ENCODE assay signal across 8 cellular contexts in genomic region chr3:195542691-195543641, GRCh38. TPM values are rescaled to one million over a fixed set of nuclear protein-coding genes. Genes with fewer than 3 reads are reported as not detected.
DNase-seq lines count a peak whose midpoint lies in the region; ATAC-seq and TF ChIP-seq lines count a peak whose summit lies in the region.

PPP1R2 (minus strand) TSS chr3:195543325; CDS start chr3:195543025, 300 bp downstream.

- no peaks in the 10 kb centered on the region for H3K27me3 ChIP-seq in kidney epithelial cell (ENCODE audit: control insufficient read depth, insufficient read depth, low read length)

- ATAC-seq in GM19035 (IDR thresholded peaks at IDR 0.05; ENCODE audit: unreplicated experiment) (peak; percentile 84), HG03342 (IDR thresholded peaks at IDR 0.05; ENCODE audit: unreplicated experiment) (peak; percentile 69)

- DNase-seq in AG09319 (ENCODE audit: extremely low read depth, low read depth) (peak; percentile 74), NCI-H446 (lab: John Stamatoyannopoulos, UW) (peak; percentile 84 to 97), cerebellar nuclear complex (lab: John Stamatoyannopoulos, UW) (peak; percentile 55 to 76), kidney epithelial cell (ENCODE audit: low read depth) (peak; percentile 38)
- peak; percentile 85 for DNase-seq in activated CD4-positive, alpha-beta T cell treated with anti-CD3 and anti-CD28 coated beads for 1 hour
- peak; percentile 94 for DNase-seq in stimulated activated CD4-positive, alpha-beta T cell treated with anti-CD3 and anti-CD28 coated beads, Interleukin-15, amount 100 ng/mL, for 24 hours

- H3K4me3 ChIP-seq in kidney epithelial cell (ENCODE audit: low read depth, low read length): peak within 1 kb of the TSS; percentile 63

- H3K36me3 ChIP-seq in kidney epithelial cell (ENCODE audit: control insufficient read depth, insufficient read depth, low read length): no peaks in the 10 kb centered on the region

- no peak for TF ChIP-seq CTCF in AG09319 (IDR thresholded peaks at IDR 0.05; ENCODE audit: low read depth, low read length)
- TF ChIP-seq CTCF in kidney epithelial cell (IDR thresholded peaks at IDR 0.05; ENCODE audit: insufficient read depth, low read length, poor library complexity, severe bottlenecking): no peak

RNA-seq across cellular contexts. Expression of gene PPP1R2, which starts in this region (rescaled TPM):
- 50.8 and 70.5 TPM in 2 replicates for total RNA-seq in kidney epithelial cell

Comparison
In these comparisons a context has a peak if more than half of its experiments do, and no peak if none do; other contexts are left out.
1. Peak in every context shown above with its lines: DNase-seq, ATAC-seq and H3K4me3 ChIP-seq.
2. DNase-seq: peak in every context shown above with its lines; median percentile 94 in stimulated activated CD4-positive, alpha-beta T cell treated with anti-CD3 and anti-CD28 coated beads, Interleukin-15, amount 100 ng/mL, for 24 hours; 90 in NCI-H446; 85 in activated CD4-positive, alpha-beta T cell treated with anti-CD3 and anti-CD28 coated beads for 1 hour; 74 in AG09319; 66 in cerebellar nuclear complex; 38 in kidney epithelial cell.